In genomic region chr3:129046037-129046731, GRCh38 we compare ENCODE assay signal across 1 cellular context.
TF ChIP-seq lines count a peak whose summit lies in the region.

No MANE protein-coding gene starts in this region.

TF ChIP-seq in GM23338, 12 proteins besides CTCF, POLR2A, EP300 and RAD21 (continued from another document):
- TF ChIP-seq REST (IDR thresholded peaks at IDR 0.05; ENCODE audit: unreplicated experiment) (no peak), NANOG (IDR thresholded peaks at IDR 0.05; ENCODE audit: borderline replicate concordance) (no peak), ZNF114 (CRISPR knock-in tag; IDR thresholded peaks at IDR 0.05) (no peak), POLR2AphosphoS5 (IDR thresholded peaks at IDR 0.05; ENCODE audit: low read depth) (no peak), CREB1 (CRISPR knock-in tag; IDR thresholded peaks at IDR 0.05; ENCODE audit: low read depth) (no peak), ZNF462 (CRISPR knock-in tag; IDR thresholded peaks at IDR 0.05) (no peak), STAT1 (IDR thresholded peaks at IDR 0.05; ENCODE audit: unreplicated experiment) (no peak), ZNF331 (CRISPR knock-in tag; IDR thresholded peaks at IDR 0.05; ENCODE audit: low read depth) (no peak)
